In the genomic region with DNA sequence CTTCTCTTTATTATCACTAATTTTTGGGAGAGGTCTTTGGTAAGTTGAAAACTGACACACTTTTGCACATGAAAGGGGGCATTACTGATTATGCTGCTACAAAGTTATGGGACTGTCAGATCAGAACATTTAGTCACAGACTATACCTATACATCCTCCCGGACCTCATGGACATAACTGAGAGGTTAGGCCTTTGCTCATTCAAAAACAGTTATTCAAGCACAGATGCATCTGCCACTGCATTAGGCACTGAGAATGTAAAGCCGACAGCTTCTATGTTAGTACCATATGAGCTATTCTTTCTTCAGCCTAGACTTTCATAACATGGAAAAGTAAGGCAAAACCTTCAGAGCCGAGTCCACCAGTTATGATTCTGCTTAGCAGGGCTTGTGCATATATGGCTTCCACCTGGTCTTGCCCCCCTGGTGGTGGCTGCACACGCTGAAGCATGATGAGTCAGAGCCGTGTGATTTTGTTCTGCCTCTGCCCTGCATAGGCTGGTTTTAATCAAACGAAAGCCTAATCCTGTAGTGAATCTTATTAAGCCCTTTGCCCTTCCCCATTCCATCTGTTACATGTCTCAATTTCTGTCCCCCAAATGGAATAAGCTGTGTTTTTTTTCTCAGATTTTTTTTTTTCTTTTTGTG, we compare ENCODE assay signal across 9 cellular contexts. TPM values are rescaled to one million over a fixed set of nuclear protein-coding genes. Genes with fewer than 3 reads are reported as not detected.
DNase-seq lines count a peak whose midpoint lies in the region; ATAC-seq and TF ChIP-seq lines count a peak whose summit lies in the region.
"Had no signal": no experiment of that assay in that cellular context is flagged by ENCODE, and none has a peak within 500 bp of the region (broad histone marks: within the 10 kb centered on the region; RNA-seq: fewer than 3 reads in every experiment).

No MANE protein-coding gene starts in this region.

- peak in 4 of 6 experiments; percentile 9 to 48 (median 36) for TF ChIP-seq CTCF in Peyer's patch (IDR thresholded peaks at IDR 0.05)
- peak; percentile 12 for TF ChIP-seq CTCF in nephron progenitor cell (IDR thresholded peaks at IDR 0.05)

- in situ Hi-C loops in Caki2 (cut with HindIII; ENCODE audit: low pct_unique_long_range_greater_than_20kb, low sequenced_read_pairs) = no loop called here

- no peak for TF ChIP-seq POLR2A in Peyer's patch (IDR thresholded peaks at IDR 0.05)

- H3K9me3 ChIP-seq in Peyer's patch = no peaks in the 10 kb centered on the region

- no peaks in the 10 kb centered on the region for H3K27me3 ChIP-seq in Peyer's patch

- peaks cover 7% of the 10 kb centered on the region for H3K27me3 Mint-ChIP-seq in nephron progenitor cell (ENCODE audit: low read depth, poor library complexity)

- ATAC-seq in HG02759 (IDR thresholded peaks at IDR 0.05; ENCODE audit: unreplicated experiment) (peak; percentile 75), esophagus mucosa (peak; percentile 79), GM19467 (IDR thresholded peaks at IDR 0.05; ENCODE audit: unreplicated experiment) (no peak)

- no peaks in the 10 kb centered on the region for H3K36me3 Mint-ChIP-seq in nephron progenitor cell (ENCODE audit: low read depth)

- H3K27ac ChIP-seq in Peyer's patch = no peak overlapping the region

- H3K27ac Mint-ChIP-seq in nephron progenitor cell = no peak overlapping the region

- no peak overlapping the region for H3K4me3 ChIP-seq in Peyer's patch

- H3K9me3 Mint-ChIP-seq in nephron progenitor cell = no peaks in the 10 kb centered on the region

- H3K4me3 Mint-ChIP-seq in nephron progenitor cell = no peak overlapping the region

- no peaks in the 10 kb centered on the region for H3K4me1 Mint-ChIP-seq in nephron progenitor cell

- H3K4me1 ChIP-seq in Peyer's patch = no peaks in the 10 kb centered on the region

- H3K36me3 ChIP-seq in Peyer's patch = no peaks in the 10 kb centered on the region

- DNase-seq in Caki2 (ENCODE audit: low read depth) (peak; percentile 61), Peyer's patch (no peak), nephron progenitor cell (no peak), GOT3 (lab: John Stamatoyannopoulos, UW) (no peak), epidermal melanocyte (ENCODE audit: insufficient read length, low spot score) (no peak)

RNA-seq across cellular contexts. Expression of gene RNU6-8, which starts 21.8 kb away (rescaled TPM):
- not detected in 2 replicates for total RNA-seq in Caki2 (2014; rRNA removed; shearing (Covaris generic); ENCODE audit: low replicate concordance)
- total RNA-seq in Peyer's patch = not detected
- total RNA-seq in esophagus mucosa = not detected
- total RNA-seq: glomerular endothelial cell had no signal

RNA-seq across cellular contexts. Expression of gene RNU6-7, which starts 23.0 kb away (rescaled TPM):
- not detected in 2 replicates for total RNA-seq in Caki2 (2014; rRNA removed; shearing (Covaris generic); ENCODE audit: low replicate concordance)
- total RNA-seq in Peyer's patch = not detected
- not detected for total RNA-seq in esophagus mucosa
- total RNA-seq: glomerular endothelial cell had no signal
